Comparison of ENCODE assay signal across 8 cellular contexts in genomic region chr1:167687919-167688519, GRCh38. TPM values are rescaled to one million over a fixed set of nuclear protein-coding genes. Genes with fewer than 3 reads are reported as not detected.
DNase-seq lines count a peak whose midpoint lies in the region; ATAC-seq and TF ChIP-seq lines count a peak whose summit lies in the region.

No MANE protein-coding gene starts in this region.

- 24% methylated on average over 7 of the region's 7 CpGs for WGBS in suprapubic skin

- H3K4me1 ChIP-seq in Peyer's patch: peaks cover 0 to 20% (median 3%) of the 10 kb centered on the region in 4 donors
- H3K4me1 ChIP-seq in suprapubic skin: peaks cover 6% of the 10 kb centered on the region

- peak overlapping the region; percentile 61 for H3K27ac Mint-ChIP-seq in activated T-cell treated with anti-CD3 and anti-CD28 coated beads, Interleukin-2, amount 50 U/mL, for 72 hours

- H3K9me3 Mint-ChIP-seq in activated T-cell treated with anti-CD3 and anti-CD28 coated beads, Interleukin-2, amount 50 U/mL, for 72 hours: no peaks in the 10 kb centered on the region

- H3K4me3 Mint-ChIP-seq in activated T-cell treated with anti-CD3 and anti-CD28 coated beads, Interleukin-2, amount 50 U/mL, for 72 hours: no peak overlapping the region

- H3K36me3 Mint-ChIP-seq in activated T-cell treated with anti-CD3 and anti-CD28 coated beads, Interleukin-2, amount 50 U/mL, for 72 hours (ENCODE audit: insufficient read depth in 2 of 2): peaks cover 3 to 19% of the 10 kb centered on the region in 2 donors

- TF ChIP-seq CTCF in AG09309 (IDR thresholded peaks at IDR 0.05; ENCODE audit: control insufficient read depth, insufficient read depth, low read depth, low read length, missing control alignments): peak; percentile 89
- TF ChIP-seq CTCF in Peyer's patch (IDR thresholded peaks at IDR 0.05): peak; percentile 84 to 93 (median 90)
- TF ChIP-seq CTCF in fibroblast of pulmonary artery (IDR thresholded peaks at IDR 0.05; ENCODE audit: low read length, missing control alignments): peak; percentile 96
- TF ChIP-seq CTCF in suprapubic skin (IDR thresholded peaks at IDR 0.05): peak; percentile 89 to 90

- H3K27ac ChIP-seq in KOPT-K1 (ENCODE audit: low read depth, low read length, poor library complexity, severe bottlenecking) (peak overlapping the region; percentile 32), Peyer's patch (peak overlapping the region in 1 of 4 donors; percentile 53), suprapubic skin (no peak overlapping the region)

- peak; percentile 70 for ATAC-seq in GM18907 (IDR thresholded peaks at IDR 0.05; ENCODE audit: unreplicated experiment)
- peak; percentile 64 to 68 for ATAC-seq in activated T-cell treated with anti-CD3 and anti-CD28 coated beads, Interleukin-2, amount 50 U/mL, for 72 hours (replicated peaks in 1 of 2)

- TF ChIP-seq EP300 in suprapubic skin (IDR thresholded peaks at IDR 0.05): no peak

- H3K4me1 Mint-ChIP-seq in activated T-cell treated with anti-CD3 and anti-CD28 coated beads, Interleukin-2, amount 50 U/mL, for 72 hours (ENCODE audit: low read depth): peaks cover 29% of the 10 kb centered on the region

- H3K27me3 Mint-ChIP-seq in activated T-cell treated with anti-CD3 and anti-CD28 coated beads, Interleukin-2, amount 50 U/mL, for 72 hours (ENCODE audit: low read depth): no peaks in the 10 kb centered on the region

- no peaks in the 10 kb centered on the region for H3K9me3 ChIP-seq in KOPT-K1 (ENCODE audit: insufficient read depth, low read length, poor library complexity, severe bottlenecking)
- no peaks in the 10 kb centered on the region for H3K9me3 ChIP-seq in Peyer's patch
- H3K9me3 ChIP-seq in suprapubic skin: no peaks in the 10 kb centered on the region

- TF ChIP-seq POLR2A in Peyer's patch (IDR thresholded peaks at IDR 0.05) (no peak), suprapubic skin (IDR thresholded peaks at IDR 0.05) (no peak)

- DNase-seq in AG09309 (ENCODE audit: low read depth) (peak; percentile 39), Peyer's patch (peak in 2 of 3 donors; percentile 82 to 95), fibroblast of pulmonary artery (ENCODE audit: low read depth) (peak; percentile 90), non-pigmented ciliary epithelial cell (ENCODE audit: low read depth) (peak; percentile 63), suprapubic skin (ENCODE audit: low spot score in 2 of 2) (peak in 1 of 2 donors; percentile 79)
- DNase-seq in activated T-cell treated with anti-CD3 and anti-CD28 coated beads, Interleukin-2, amount 50 U/mL, for 72 hours: peak; percentile 74 to 83

- H3K36me3 ChIP-seq in KOPT-K1 (ENCODE audit: insufficient read depth, low read length) (peaks cover 96% of the 10 kb centered on the region), Peyer's patch (peaks cover 0 to 27% (median 0%) of the 10 kb centered on the region in 3 donors), suprapubic skin (peaks cover 7% of the 10 kb centered on the region)

- H3K27me3 ChIP-seq in Peyer's patch (no peaks in the 10 kb centered on the region), suprapubic skin (no peaks in the 10 kb centered on the region)

- H3K4me3 ChIP-seq in AG09309 (ENCODE audit: control insufficient read depth, low read depth, low read length): no peak overlapping the region
- H3K4me3 ChIP-seq in Peyer's patch: no peak overlapping the region
- H3K4me3 ChIP-seq in fibroblast of pulmonary artery (replicated peaks; ENCODE audit: low read depth, low read length): no peak overlapping the region
- no peak overlapping the region for H3K4me3 ChIP-seq in suprapubic skin

RNA-seq across cellular contexts. Expression of gene MPZL1, which starts 33.8 kb away (rescaled TPM):
- total RNA-seq in Peyer's patch: 10 to 100 TPM; 23.1 to 87.7 (median 66.6) TPM
- 10 to 100 TPM; 17.2 to 20.9 TPM for total RNA-seq in activated T-cell treated with anti-CD3 and anti-CD28 coated beads, Interleukin-2, amount 50 U/mL, for 72 hours
- total RNA-seq in suprapubic skin: 10 to 100 TPM; 37.1 to 52.3 (median 39.9) TPM

RNA-seq across cellular contexts. Expression of gene RCSD1, which starts 58.0 kb away (rescaled TPM):
- total RNA-seq in Peyer's patch: 10 to 100 TPM in 3 of 4 donors, 1 to 10 TPM in 1; 6.7 to 95.7 (median 11.5) TPM
- total RNA-seq in activated T-cell treated with anti-CD3 and anti-CD28 coated beads, Interleukin-2, amount 50 U/mL, for 72 hours: 10 to 100 TPM; 62.0 to 69.5 TPM
- 1 to 10 TPM in 3 of 4 donors, under 1 TPM in 1; 0.34 to 3.5 (median 2.0) TPM for total RNA-seq in suprapubic skin
